ENCODE assay signal across 16 cellular contexts in the genomic region with DNA sequence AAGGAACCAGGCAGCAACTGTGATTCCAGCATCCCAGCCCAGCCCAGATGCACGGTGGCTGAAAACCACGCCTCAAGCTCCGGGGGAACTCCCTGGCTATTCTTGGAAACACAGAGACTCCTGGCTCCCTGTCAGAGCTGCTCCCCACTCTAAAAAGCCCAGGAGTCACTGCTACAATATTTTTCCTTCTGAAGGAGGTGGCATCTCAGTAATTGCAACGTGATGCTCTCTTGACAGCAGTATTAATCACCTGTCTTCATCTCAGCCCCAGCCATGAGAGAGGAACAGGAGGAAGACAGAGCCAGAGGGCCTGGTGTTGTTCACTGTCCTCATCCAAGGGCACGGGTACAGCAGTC. TPM values are rescaled to one million over a fixed set of nuclear protein-coding genes. Genes with fewer than 3 reads are reported as not detected.
DNase-seq lines count a peak whose midpoint lies in the region; ATAC-seq and TF ChIP-seq lines count a peak whose summit lies in the region.
"Had no signal": no experiment of that assay in that cellular context is flagged by ENCODE, and none has a peak within 500 bp of the region (broad histone marks: within the 10 kb centered on the region; RNA-seq: fewer than 3 reads in every experiment).

No MANE protein-coding gene starts in this region.

- peak; percentile 13 for ATAC-seq in activated T-helper 17 cell treated with anti-CD3 and anti-CD28 coated beads, Interleukin-2, amount 50 U/mL, for 72 hours (replicated peaks)
- ATAC-seq in foreskin keratinocyte (peak; percentile 60), omental fat pad (ENCODE audit: low FRiP score) (no peak)
- no peak for ATAC-seq in activated CD4-positive, CD25-positive, alpha-beta regulatory T cell treated with anti-CD3 and anti-CD28 coated beads, Interleukin-2, amount 50 U/mL, for 24 hours

- H3K4me1 Mint-ChIP-seq in activated T-helper 17 cell treated with anti-CD3 and anti-CD28 coated beads, Interleukin-2, amount 50 U/mL, for 72 hours: no peaks in the 10 kb centered on the region

- H3K4me3 ChIP-seq in esophagus squamous epithelium: no peak overlapping the region
- H3K4me3 ChIP-seq: Peyer's patch had no signal

- H3K4me1 ChIP-seq in foreskin keratinocyte (peaks cover 17% of the 10 kb centered on the region), esophagus squamous epithelium (peaks cover 0 to 21% (median 3%) of the 10 kb centered on the region in 3 donors)
- H3K4me1 ChIP-seq: Peyer's patch had no signal

- H3K27ac ChIP-seq in foreskin keratinocyte (peak overlapping the region; percentile 76), esophagus squamous epithelium (no peak overlapping the region)
- H3K27ac ChIP-seq: Peyer's patch had no signal

- no peaks in the 10 kb centered on the region for H3K36me3 ChIP-seq in esophagus squamous epithelium
- H3K36me3 ChIP-seq: Peyer's patch had no signal

- H3K9me3 Mint-ChIP-seq in activated T-helper 17 cell treated with anti-CD3 and anti-CD28 coated beads, Interleukin-2, amount 50 U/mL, for 72 hours: no peaks in the 10 kb centered on the region

- intact Hi-C loops in esophagus squamous epithelium (cut with DNase I): no loop called here

- H3K27me3 ChIP-seq in foreskin keratinocyte (no peaks in the 10 kb centered on the region), esophagus squamous epithelium (peaks cover 0 to 51% (median 0%) of the 10 kb centered on the region in 4 donors)
- H3K27me3 ChIP-seq: Peyer's patch had no signal

- peak; percentile 63 for DNase-seq in NCI-H69 (lab: John Stamatoyannopoulos, UW)
- peak in 1 of 2 donors; percentile 59 for DNase-seq in foreskin keratinocyte
- peak; percentile 70 for DNase-seq in putamen (ENCODE audit: low spot score)
- no peak for DNase-seq in omental fat pad (ENCODE audit: low spot score)
- no peak for DNase-seq in esophagus squamous epithelium (lab: John Stamatoyannopoulos, UW)
- DNase-seq: COR-L47, DMS153, H7, KBM-7, NCI-H1417 treated with DMSO at 0.1 percent for 48 hours, NCI-H2029 treated with DMSO at 0.1 percent for 48 hours, NCI-H524, Peyer's patch, SHP77 had no signal

- H3K36me3 Mint-ChIP-seq in activated T-helper 17 cell treated with anti-CD3 and anti-CD28 coated beads, Interleukin-2, amount 50 U/mL, for 72 hours (ENCODE audit: low read depth): no peaks in the 10 kb centered on the region

- no peak overlapping the region for H3K27ac Mint-ChIP-seq in activated T-helper 17 cell treated with anti-CD3 and anti-CD28 coated beads, Interleukin-2, amount 50 U/mL, for 72 hours

- TF ChIP-seq POLR2A in esophagus squamous epithelium (IDR thresholded peaks at IDR 0.05): no peak

- H3K4me3 Mint-ChIP-seq in activated T-helper 17 cell treated with anti-CD3 and anti-CD28 coated beads, Interleukin-2, amount 50 U/mL, for 72 hours: no peak overlapping the region

- 0 to 30% methylated on average over 2 of the region's 5 CpGs for WGBS in esophagus squamous epithelium, 2 donors

- no peaks in the 10 kb centered on the region for H3K9me3 ChIP-seq in esophagus squamous epithelium
- H3K9me3 ChIP-seq: Peyer's patch had no signal

- TF ChIP-seq CTCF in foreskin keratinocyte (conservative IDR thresholded peaks at IDR 0.05) (no peak), omental fat pad (IDR thresholded peaks at IDR 0.05) (no peak), esophagus squamous epithelium (IDR thresholded peaks at IDR 0.05) (no peak)

- peaks cover 7% of the 10 kb centered on the region for H3K27me3 Mint-ChIP-seq in activated T-helper 17 cell treated with anti-CD3 and anti-CD28 coated beads, Interleukin-2, amount 50 U/mL, for 72 hours

RNA-seq across cellular contexts. Expression of gene DRD2, which starts 26.9 kb away (rescaled TPM):
- total RNA-seq in activated T-helper 17 cell treated with anti-CD3 and anti-CD28 coated beads, Interleukin-2, amount 50 U/mL, for 72 hours: under 1 TPM; 0.19 to 0.82 TPM
- total RNA-seq in foreskin keratinocyte (0.07 TPM in 2 replicates), omental fat pad (under 1 TPM in 1 of 4 donors, not detected in 3; 0.28 TPM), esophagus squamous epithelium (under 1 TPM in 1 of 4 donors, not detected in 3; 0.38 TPM)
- polyA plus RNA-seq in foreskin keratinocyte: 0.03 and 0.08 TPM in 2 replicates
- total RNA-seq: Peyer's patch had no signal

Comparison
In these comparisons a context has a peak if more than half of its experiments do, and no peak if none do; other contexts are left out.
1. DNase-seq: peak in NCI-H69 (single experiment) and putamen (single experiment); none in omental fat pad (single experiment) and esophagus squamous epithelium (single experiment).
2. ATAC-seq: peak in activated T-helper 17 cell treated with anti-CD3 and anti-CD28 coated beads, Interleukin-2, amount 50 U/mL, for 72 hours (single experiment) and foreskin keratinocyte (single experiment); none in omental fat pad (single experiment) and activated CD4-positive, CD25-positive, alpha-beta regulatory T cell treated with anti-CD3 and anti-CD28 coated beads, Interleukin-2, amount 50 U/mL, for 24 hours (0 of 2).